ENCODE assay signal across 8 cellular contexts in genomic region chr2:112542123-112542973, GRCh38. TPM values are rescaled to one million over a fixed set of nuclear protein-coding genes. Genes with fewer than 3 reads are reported as not detected.
DNase-seq lines count a peak whose midpoint lies in the region; ATAC-seq and TF ChIP-seq lines count a peak whose summit lies in the region.

A gene with protein sequence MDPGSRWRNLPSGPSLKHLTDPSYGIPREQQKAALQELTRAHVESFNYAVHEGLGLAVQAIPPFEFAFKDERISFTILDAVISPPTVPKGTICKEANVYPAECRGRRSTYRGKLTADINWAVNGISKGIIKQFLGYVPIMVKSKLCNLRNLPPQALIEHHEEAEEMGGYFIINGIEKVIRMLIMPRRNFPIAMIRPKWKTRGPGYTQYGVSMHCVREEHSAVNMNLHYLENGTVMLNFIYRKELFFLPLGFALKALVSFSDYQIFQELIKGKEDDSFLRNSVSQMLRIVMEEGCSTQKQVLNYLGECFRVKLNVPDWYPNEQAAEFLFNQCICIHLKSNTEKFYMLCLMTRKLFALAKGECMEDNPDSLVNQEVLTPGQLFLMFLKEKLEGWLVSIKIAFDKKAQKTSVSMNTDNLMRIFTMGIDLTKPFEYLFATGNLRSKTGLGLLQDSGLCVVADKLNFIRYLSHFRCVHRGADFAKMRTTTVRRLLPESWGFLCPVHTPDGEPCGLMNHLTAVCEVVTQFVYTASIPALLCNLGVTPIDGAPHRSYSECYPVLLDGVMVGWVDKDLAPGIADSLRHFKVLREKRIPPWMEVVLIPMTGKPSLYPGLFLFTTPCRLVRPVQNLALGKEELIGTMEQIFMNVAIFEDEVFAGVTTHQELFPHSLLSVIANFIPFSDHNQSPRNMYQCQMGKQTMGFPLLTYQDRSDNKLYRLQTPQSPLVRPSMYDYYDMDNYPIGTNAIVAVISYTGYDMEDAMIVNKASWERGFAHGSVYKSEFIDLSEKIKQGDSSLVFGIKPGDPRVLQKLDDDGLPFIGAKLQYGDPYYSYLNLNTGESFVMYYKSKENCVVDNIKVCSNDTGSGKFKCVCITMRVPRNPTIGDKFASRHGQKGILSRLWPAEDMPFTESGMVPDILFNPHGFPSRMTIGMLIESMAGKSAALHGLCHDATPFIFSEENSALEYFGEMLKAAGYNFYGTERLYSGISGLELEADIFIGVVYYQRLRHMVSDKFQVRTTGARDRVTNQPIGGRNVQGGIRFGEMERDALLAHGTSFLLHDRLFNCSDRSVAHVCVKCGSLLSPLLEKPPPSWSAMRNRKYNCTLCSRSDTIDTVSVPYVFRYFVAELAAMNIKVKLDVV (plus strand): TSS chr2:112542465. CDS start chr2:112542495, 30 bp downstream.

- H3K4me1 ChIP-seq in HCT116 (ENCODE audit: control insufficient read depth in 1 of 2, insufficient read depth in 2 of 2, low read length in 2 of 2) = peaks cover 5 to 15% of the 10 kb centered on the region in 2 experiments
- H3K4me1 ChIP-seq in MM.1S (ENCODE audit: low read length) = peaks cover 9% of the 10 kb centered on the region; the same call in 1 of the 2 replicates

- H2AFZ ChIP-seq in HCT116 (ENCODE audit: low read depth, low read length, poor library complexity, severe bottlenecking) (peak within 1 kb of the TSS; percentile 76), MM.1S (ENCODE audit: low read length) (peak within 1 kb of the TSS; percentile 83)

- ATAC-seq in HCT116 = peak; percentile 87

- BruUV-seq in HCT116 (replicated peaks; lab: Mats Ljungman, UMichigan) = no TSS peak

- H3K9me2 ChIP-seq in HCT116 (ENCODE audit: insufficient read depth) = no peaks in the 10 kb centered on the region
- no peaks in the 10 kb centered on the region for H3K9me2 ChIP-seq in MM.1S (replicated peaks; ENCODE audit: insufficient read depth, low read length)

- peak within 1 kb of the TSS; percentile 93 for H3K4me3 ChIP-seq in HCT116 (replicated peaks in 1 of 2; ENCODE audit: low read depth in 1 of 2, low read length in 2 of 2)
- H3K4me3 ChIP-seq in MM.1S (ENCODE audit: low read length) = peak within 1 kb of the TSS; percentile 95

- H4K20me1 ChIP-seq in HCT116 (ENCODE audit: insufficient read depth) (peaks cover 6% of the 10 kb centered on the region; the same call in 1 of the 2 replicates), MM.1S (ENCODE audit: insufficient read depth, low read length) (no peaks in the 10 kb centered on the region; the same call in 1 of the 2 replicates)

- CTCF ChIA-PET in HCT116 (lab: Charles Lee) = no interaction called here
- CTCF ChIA-PET in activated naive CD4-positive, alpha-beta T cell treated with anti-CD3 and anti-CD28 coated beads, Interleukin-2, amount 10 ng/mL, durations not matched to agents 7 days and 5 days (lab: Charles Lee) = interaction anchor here (1.9 kb wide), 1 partner anchor 62 kb away, joined by 6 read pairs; no protein-coding TSS in a partner anchor

- peaks cover 9 to 12% of the 10 kb centered on the region in 2 experiments for H3K36me3 ChIP-seq in HCT116 (ENCODE audit: control insufficient read depth in 1 of 2, insufficient read depth in 2 of 2, low read length in 2 of 2)
- H3K36me3 ChIP-seq in MM.1S (replicated peaks; ENCODE audit: insufficient read depth, low read length) = peaks cover 13% of the 10 kb centered on the region

- H3K4me3 Mint-ChIP-seq in activated naive CD4-positive, alpha-beta T cell treated with anti-CD3 and anti-CD28 coated beads, Interleukin-2, amount 10 ng/mL, durations not matched to agents 7 days and 5 days = no peak within 1 kb of the TSS

- TF ChIP-seq POLR2A in HCT116 (IDR thresholded peaks at IDR 0.05; ENCODE audit: borderline replicate concordance, extremely low read depth, insufficient read depth, insufficient read length) = peak; percentile 79

- H3K9me3 Mint-ChIP-seq in activated naive CD4-positive, alpha-beta T cell treated with anti-CD3 and anti-CD28 coated beads, Interleukin-2, amount 10 ng/mL, durations not matched to agents 7 days and 5 days = no peaks in the 10 kb centered on the region

- in situ Hi-C loops in SK-MEL-5 (cut with HindIII; ENCODE audit: low pct_unique_long_range_greater_than_20kb, low sequenced_read_pairs) = no loop called here

- peaks cover 20% of the 10 kb centered on the region for H3K4me1 Mint-ChIP-seq in activated naive CD4-positive, alpha-beta T cell treated with anti-CD3 and anti-CD28 coated beads, Interleukin-2, amount 10 ng/mL, durations not matched to agents 7 days and 5 days

- peaks cover 4% of the 10 kb centered on the region for H3K27me3 Mint-ChIP-seq in activated naive CD4-positive, alpha-beta T cell treated with anti-CD3 and anti-CD28 coated beads, Interleukin-2, amount 10 ng/mL, durations not matched to agents 7 days and 5 days

- H3K79me2 ChIP-seq in HCT116 (ENCODE audit: insufficient read depth, low read length) (peaks cover 50% of the 10 kb centered on the region), MM.1S (ENCODE audit: low read length) (peaks cover 49% of the 10 kb centered on the region)

- H3K9ac ChIP-seq in HCT116 (ENCODE audit: low read length) = peak within 1 kb of the TSS; percentile 92
- peak within 1 kb of the TSS; percentile 92 for H3K9ac ChIP-seq in MM.1S (ENCODE audit: low read length)

- peak within 1 kb of the TSS; percentile 93 for H3K4me2 ChIP-seq in HCT116 (ENCODE audit: low read length)
- peak within 1 kb of the TSS; percentile 89 for H3K4me2 ChIP-seq in MM.1S (ENCODE audit: low read depth, low read length)

- H3K27ac ChIP-seq in HCT116 (ENCODE audit: low read depth, low read length) (peak within 1 kb of the TSS; percentile 65), MM.1S (ENCODE audit: low read length) (peak within 1 kb of the TSS; percentile 92), temporal lobe (ENCODE audit: low read depth, low read length) (peak within 1 kb of the TSS; percentile 81)

- intact Hi-C loops in HCT116 (cut with micrococcal nuclease) = loop anchor here (5.0 kb wide), 2 partner anchors 60 to 485 kb away; partner anchors contain the start of genes TMEM87B and TTL

- TF ChIP-seq CTCF in HCT116 (IDR thresholded peaks at IDR 0.05 in 2 of 3, conservative IDR thresholded peaks at IDR 0.05 in 1 of 3; ENCODE audit: borderline replicate concordance in 1 of 3, insufficient read depth in 1 of 3, low read depth in 2 of 3, low read length in 2 of 3) (no peak), MM.1S (IDR thresholded peaks at IDR 0.05; ENCODE audit: low read length) (no peak)

- no peak for TF ChIP-seq RAD21 in HCT116 (IDR thresholded peaks at IDR 0.05; ENCODE audit: low read depth)

- DNase-seq in GM04504 (ENCODE audit: low read depth) = peak; percentile 50
- peak; percentile 76 for DNase-seq in HCT116 (ENCODE audit: low read depth, low spot score)
- peak; percentile 89 for DNase-seq in MM.1S
- DNase-seq in SK-MEL-5 (ENCODE audit: low read depth, low spot score) = peak; percentile 84
- DNase-seq in activated naive CD4-positive, alpha-beta T cell treated with anti-CD3 and anti-CD28 coated beads, Interleukin-2, amount 10 ng/mL, durations not matched to agents 7 days and 5 days = peak; percentile 85
- DNase-seq in globus pallidus (ENCODE audit: low spot score) = peak; percentile 90
- DNase-seq in occipital lobe (lab: John Stamatoyannopoulos, UW) = peak; percentile 89

- no peaks in the 10 kb centered on the region for H3K27me3 ChIP-seq in HCT116 (ENCODE audit: insufficient read depth, low read length)
- no peaks in the 10 kb centered on the region for H3K27me3 ChIP-seq in MM.1S (replicated peaks; ENCODE audit: insufficient read depth, low read length)

- POLR2A ChIA-PET in HCT116 (lab: Charles Lee) = interaction anchor here (0.5 kb wide), 1 partner anchor 35 kb away, joined by 5 read pairs; no protein-coding TSS in a partner anchor

- H3K36me3 Mint-ChIP-seq in activated naive CD4-positive, alpha-beta T cell treated with anti-CD3 and anti-CD28 coated beads, Interleukin-2, amount 10 ng/mL, durations not matched to agents 7 days and 5 days = peaks cover 5% of the 10 kb centered on the region

- H3K27ac Mint-ChIP-seq in activated naive CD4-positive, alpha-beta T cell treated with anti-CD3 and anti-CD28 coated beads, Interleukin-2, amount 10 ng/mL, durations not matched to agents 7 days and 5 days = no peak within 1 kb of the TSS

- RAD21 ChIA-PET in HCT116 (lab: Charles Lee; ENCODE audit: low non-redundant PET in 1 of 2, low total read pairs in 2 of 2, uncharacterized antibody in 2 of 2, unreplicated experiment in 2 of 2) = no interaction called here

- peaks cover 26% of the 10 kb centered on the region for H3F3A ChIP-seq in MM.1S (ENCODE audit: insufficient read depth, low read length)

- H3K9me3 ChIP-seq in HCT116 (ENCODE audit: control insufficient read depth in 1 of 2, insufficient read depth in 1 of 2, low read depth in 1 of 2, low read length in 2 of 2) (no peaks in the 10 kb centered on the region), MM.1S (replicated peaks; ENCODE audit: insufficient read depth, low read length) (no peaks in the 10 kb centered on the region)

TF ChIP-seq in HCT116, 20 proteins besides CTCF, POLR2A, EP300 and RAD21 (continues in another document):
- TF ChIP-seq, protein P1, sequence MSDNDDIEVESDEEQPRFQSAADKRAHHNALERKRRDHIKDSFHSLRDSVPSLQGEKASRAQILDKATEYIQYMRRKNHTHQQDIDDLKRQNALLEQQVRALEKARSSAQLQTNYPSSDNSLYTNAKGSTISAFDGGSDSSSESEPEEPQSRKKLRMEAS (IDR thresholded peaks at IDR 0.05) = peak; percentile 99
- TF ChIP-seq, protein P2, sequence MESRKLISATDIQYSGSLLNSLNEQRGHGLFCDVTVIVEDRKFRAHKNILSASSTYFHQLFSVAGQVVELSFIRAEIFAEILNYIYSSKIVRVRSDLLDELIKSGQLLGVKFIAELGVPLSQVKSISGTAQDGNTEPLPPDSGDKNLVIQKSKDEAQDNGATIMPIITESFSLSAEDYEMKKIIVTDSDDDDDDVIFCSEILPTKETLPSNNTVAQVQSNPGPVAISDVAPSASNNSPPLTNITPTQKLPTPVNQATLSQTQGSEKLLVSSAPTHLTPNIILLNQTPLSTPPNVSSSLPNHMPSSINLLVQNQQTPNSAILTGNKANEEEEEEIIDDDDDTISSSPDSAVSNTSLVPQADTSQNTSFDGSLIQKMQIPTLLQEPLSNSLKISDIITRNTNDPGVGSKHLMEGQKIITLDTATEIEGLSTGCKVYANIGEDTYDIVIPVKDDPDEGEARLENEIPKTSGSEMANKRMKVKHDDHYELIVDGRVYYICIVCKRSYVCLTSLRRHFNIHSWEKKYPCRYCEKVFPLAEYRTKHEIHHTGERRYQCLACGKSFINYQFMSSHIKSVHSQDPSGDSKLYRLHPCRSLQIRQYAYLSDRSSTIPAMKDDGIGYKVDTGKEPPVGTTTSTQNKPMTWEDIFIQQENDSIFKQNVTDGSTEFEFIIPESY (IDR thresholded peaks at IDR 0.05; ENCODE audit: extremely low read depth, insufficient replicate concordance, low read length) = peak; percentile 77
- TF ChIP-seq CBX3 (IDR thresholded peaks at IDR 0.05; ENCODE audit: low read depth) (no peak), ZFX (IDR thresholded peaks at IDR 0.05) (peak; percentile 84), SRF (IDR thresholded peaks at IDR 0.05; ENCODE audit: low read depth) (no peak)

RNA-seq across cellular contexts. Expression of the gene that starts here (rescaled TPM):
- total RNA-seq in HCT116 (2021; ENCODE audit: unreplicated experiment) = 57.7 TPM
- 22.1 and 25.0 TPM in 2 replicates for polyA plus RNA-seq in HCT116 (2012)
- total RNA-seq in SK-MEL-5 (2014; rRNA removed; shearing (Covaris generic)) = 30.8 and 32.0 TPM in 2 replicates
- polyA plus RNA-seq in SK-MEL-5 (2015; cell fraction: cytosol; rRNA removed) = 27.4 and 29.5 TPM in 2 replicates
- polyA plus RNA-seq in SK-MEL-5 (2015; cell fraction: nucleus; rRNA removed) = 35.4 and 60.2 TPM in 2 replicates
- 31.5 TPM for total RNA-seq in occipital lobe
- total RNA-seq in temporal lobe = 28.5 TPM

Comparison
In these comparisons a context has a peak if more than half of its experiments do, and no peak if none do; other contexts are left out.
1. Peak in every context shown above with its lines: DNase-seq, ATAC-seq, H3K4me3 ChIP-seq and H3K27ac ChIP-seq.